ENCODE assay signal across 8 cellular contexts in the genomic region with DNA sequence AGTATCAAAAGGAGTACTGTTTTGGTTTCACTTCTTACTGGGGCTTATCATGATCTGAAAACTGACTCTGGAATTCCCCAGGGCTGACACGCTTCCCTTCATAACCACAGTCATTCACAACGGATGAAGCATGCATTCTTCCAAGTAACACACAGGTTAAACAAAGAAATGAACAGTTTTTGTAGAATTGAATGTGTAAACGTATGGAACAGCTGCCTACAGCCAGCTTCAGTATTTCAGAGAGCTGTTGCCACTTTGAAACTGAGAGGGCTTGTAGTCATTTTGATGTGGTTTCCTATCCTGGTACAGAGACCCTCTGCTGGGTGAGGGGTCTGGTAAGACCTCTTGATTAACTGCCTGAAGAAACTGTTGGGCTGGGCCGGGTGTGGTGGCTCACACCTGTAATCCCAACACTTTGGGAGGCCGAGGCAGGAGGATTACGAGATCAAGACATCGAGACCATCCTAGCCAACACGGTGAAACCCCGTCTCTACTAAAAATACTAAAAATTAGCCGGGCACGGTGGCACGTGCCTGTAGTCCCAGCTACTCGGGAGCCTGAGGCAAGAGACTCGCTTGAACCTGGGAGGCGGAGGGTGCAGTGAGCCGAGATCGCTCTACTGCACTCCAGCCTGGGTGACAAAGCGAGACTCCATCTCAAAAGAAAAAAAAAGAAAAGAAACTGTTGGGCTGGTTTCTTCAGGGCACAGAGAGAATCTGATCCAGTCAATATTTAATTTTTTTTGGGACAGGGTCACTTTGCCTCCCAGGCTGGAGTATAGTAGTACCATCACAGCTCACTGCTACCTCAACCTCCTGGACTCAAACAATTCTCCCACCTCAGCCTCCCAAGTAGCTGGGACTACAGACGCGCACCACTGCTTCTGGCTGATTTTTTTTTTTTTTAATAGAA. TPM values are rescaled to one million over a fixed set of nuclear protein-coding genes. Genes with fewer than 3 reads are reported as not detected.
DNase-seq lines count a peak whose midpoint lies in the region; ATAC-seq and TF ChIP-seq lines count a peak whose summit lies in the region.

No MANE protein-coding gene starts in this region.

- H2AK5ac ChIP-seq in H9 (ENCODE audit: insufficient read length, low read length), result no peak overlapping the region

- H3K4me2 ChIP-seq in H9 (ENCODE audit: insufficient read depth, insufficient read length, low read length), result no peak overlapping the region

- H3K4ac ChIP-seq in H9 (ENCODE audit: low read depth, low read length), result no peak overlapping the region

- H3K9ac ChIP-seq in H9 (ENCODE audit: extremely low read depth, insufficient read length, low read length), result no peak overlapping the region

- no peak overlapping the region for H2BK20ac ChIP-seq in H9 (ENCODE audit: low read depth, low read length, poor library complexity, severe bottlenecking)

- H2BK120ac ChIP-seq in H9 (ENCODE audit: low read depth, low read length, poor library complexity, severe bottlenecking), result no peak overlapping the region

- H3K4me3 Mint-ChIP-seq in H9, result peak overlapping the region in 1 of 2 experiments; percentile 62; a peak in 3 of 5 replicates

- H3T11ph ChIP-seq in H9 (ENCODE audit: low read length), result no peak overlapping the region

- H3K27me3 ChIP-seq in left ventricle myocardium inferior (ENCODE audit: low read depth) (peaks cover 55% of the 10 kb centered on the region), right cardiac atrium (ENCODE audit: control insufficient read depth, insufficient read depth) (no peaks in the 10 kb centered on the region), stomach (peaks cover 0 to 31% (median 6%) of the 10 kb centered on the region in 3 donors), H9 (ENCODE audit: insufficient read depth, low read length) (no peaks in the 10 kb centered on the region)

- no peak for TF ChIP-seq CTCF in left ventricle myocardium inferior (IDR thresholded peaks at IDR 0.05; ENCODE audit: borderline replicate concordance)
- no peak for TF ChIP-seq CTCF in stomach (IDR thresholded peaks at IDR 0.05)
- no peak for TF ChIP-seq CTCF in H9 (conservative IDR thresholded peaks at IDR 0.05)

- WGBS in right cardiac atrium, result 77% methylated on average over 20 of the region's 20 CpGs
- 68 to 74% (median 72%) methylated on average over 20 of the region's 20 CpGs for WGBS in stomach, 5 donors
- no CpG with 5 or more reads among the region's 20 CpGs for WGBS in H9 (ENCODE audit: extremely low coverage, insufficient read length, low lambda C conversion rate)

- intact Hi-C loops in left ventricle myocardium inferior (cut with micrococcal nuclease), result no loop called here
- intact Hi-C loops in right cardiac atrium (cut with DNase I), result no loop called here
- intact Hi-C loops in stomach (cut with DNase I; ENCODE audit: low total_unique reads), result no loop called here

- H3K4me1 Mint-ChIP-seq in H9, result peaks cover 71 to 80% of the 10 kb centered on the region in 2 experiments

- no peak overlapping the region for H3K18ac ChIP-seq in H9 (ENCODE audit: insufficient read length, low read depth, low read length)

- H3K9me3 ChIP-seq in left ventricle myocardium inferior (replicated peaks), result no peaks in the 10 kb centered on the region
- H3K9me3 ChIP-seq in right cardiac atrium (ENCODE audit: control insufficient read depth, low read length), result no peaks in the 10 kb centered on the region
- H3K9me3 ChIP-seq in stomach, result no peaks in the 10 kb centered on the region
- no peaks in the 10 kb centered on the region for H3K9me3 ChIP-seq in H9 (ENCODE audit: control insufficient read depth, low read depth, low read length)

- H3K27ac ChIP-seq in left ventricle myocardium inferior (replicated peaks) (peak overlapping the region; percentile 34), right cardiac atrium (ENCODE audit: low read length) (no peak overlapping the region), stomach (peak overlapping the region in 3 of 5 donors; percentile 3 to 77 (median 62)), H9 (ENCODE audit: insufficient read length, low read depth, low read length) (no peak overlapping the region)

- H3K56ac ChIP-seq in H9 (ENCODE audit: insufficient read length, low read depth, low read length), result no peak overlapping the region

- no peak for TF ChIP-seq EP300 in stomach (IDR thresholded peaks at IDR 0.05)

- H3K27ac Mint-ChIP-seq in H9, result peak overlapping the region in 1 of 3 experiments; percentile 94; a peak in 3 of 7 replicates

- no peak overlapping the region for H2BK15ac ChIP-seq in H9 (ENCODE audit: low read depth, low read length)

- no peak for ATAC-seq in right cardiac atrium

- no peak overlapping the region for H4K5ac ChIP-seq in H9 (ENCODE audit: insufficient read length, low read depth, low read length)

- no peaks in the 10 kb centered on the region; a peak in 1 of 5 replicates for H3K9me3 Mint-ChIP-seq in H9

- H4K8ac ChIP-seq in H9 (replicated peaks; ENCODE audit: insufficient read length, low read depth, low read length), result no peak overlapping the region

- H3K4me3 ChIP-seq in left ventricle myocardium inferior, result peak overlapping the region; percentile 19
- H3K4me3 ChIP-seq in right cardiac atrium (ENCODE audit: low read length), result no peak overlapping the region
- H3K4me3 ChIP-seq in stomach, result peak overlapping the region in 2 of 4 donors; percentile 0 to 15

- H3K36me3 ChIP-seq in left ventricle myocardium inferior (no peaks in the 10 kb centered on the region), stomach (no peaks in the 10 kb centered on the region)

- no peak overlapping the region for H3K23ac ChIP-seq in H9 (ENCODE audit: insufficient read length, low read depth, low read length)

- H3K4me1 ChIP-seq in left ventricle myocardium inferior (peaks cover 25% of the 10 kb centered on the region), right cardiac atrium (ENCODE audit: control insufficient read depth, insufficient read depth, low read length) (no peaks in the 10 kb centered on the region), stomach (peaks cover 21 to 49% (median 40%) of the 10 kb centered on the region in 4 donors), H9 (ENCODE audit: insufficient read depth, low read length) (peaks cover 43% of the 10 kb centered on the region)

- no peak overlapping the region for H2AFZ ChIP-seq in H9 (ENCODE audit: low read length)

- no peak overlapping the region for H2BK12ac ChIP-seq in H9 (ENCODE audit: insufficient read length, low read depth, low read length)

- peaks cover 76% of the 10 kb centered on the region for H3K79me2 ChIP-seq in H9 (ENCODE audit: insufficient read depth, low read length)

- no peak for TF ChIP-seq POLR2A in stomach (IDR thresholded peaks at IDR 0.05)

- H4K20me1 ChIP-seq in H9 (ENCODE audit: control insufficient read depth, insufficient read depth, insufficient read length), result no peaks in the 10 kb centered on the region

- DNase-seq in left ventricle myocardium inferior (no peak), right cardiac atrium (no peak), NCI-H1048 (lab: John Stamatoyannopoulos, UW) (peak; percentile 50), activated T-cell treated with anti-CD3 and anti-CD28 coated beads for 48 hours (ENCODE audit: low read depth) (peak; percentile 30), iris pigment epithelial cell (ENCODE audit: low read depth) (peak; percentile 98), stomach (no peak), NCI-H1105 treated with DMSO at 0.1 percent for 48 hours (lab: John Stamatoyannopoulos, UW) (no peak), H9 (no peak)

- peaks cover 3 to 46% (median 4%) of the 10 kb centered on the region in 3 experiments; a peak in 4 of 7 replicates for H3K36me3 Mint-ChIP-seq in H9 (ENCODE audit: insufficient read depth in 1 of 3, low read depth in 3 of 3)

- H4K91ac ChIP-seq in H9 (ENCODE audit: insufficient read length, low read depth, low read length), result no peak overlapping the region

- H3K27me3 Mint-ChIP-seq in H9 (ENCODE audit: low read depth), result peaks cover 12% of the 10 kb centered on the region

- H3K79me1 ChIP-seq in H9 (ENCODE audit: insufficient read depth, low read depth, low read length, poor library complexity, severe bottlenecking), result peaks cover 7% of the 10 kb centered on the region

- peaks cover 10% of the 10 kb centered on the region for H3K23me2 ChIP-seq in H9 (ENCODE audit: insufficient read length, low read depth, low read length, poor library complexity, severe bottlenecking)

- no peak overlapping the region for H3K14ac ChIP-seq in H9 (ENCODE audit: insufficient read depth, low read length)

- no peak overlapping the region for H2BK5ac ChIP-seq in H9 (ENCODE audit: insufficient read length, low read length)

RNA-seq across cellular contexts. Expression of gene NFE2L3, which starts 4.7 kb away (rescaled TPM):
- total RNA-seq in left ventricle myocardium inferior, result 0.99 TPM
- total RNA-seq in right cardiac atrium, result 1 to 10 TPM in 2 of 4 donors, under 1 TPM in 2; 0.32 to 1.3 (median 1.00) TPM
- polyA plus RNA-seq in right cardiac atrium, result 1.1 TPM
- total RNA-seq in stomach, result 1 to 10 TPM in 4 of 5 donors, not detected in 1; 4.9 to 7.7 (median 5.8) TPM
- 1 to 10 TPM; 1.4 to 4.4 (median 2.2) TPM for polyA plus RNA-seq in stomach
- total RNA-seq in H9 (2021), result 46.1 and 46.9 TPM in 2 replicates

RNA-seq across cellular contexts. Expression of gene HNRNPA2B1, which starts 43.8 kb away (rescaled TPM):
- total RNA-seq in left ventricle myocardium inferior (398 TPM), right cardiac atrium (100 to 1,000 TPM; 353 to 383 (median 368) TPM), stomach (100 to 1,000 TPM; 142 to 316 (median 249) TPM), H9 (2021) (1,123 and 1,137 TPM in 2 replicates)
- polyA plus RNA-seq in right cardiac atrium (521 TPM), stomach (100 to 1,000 TPM; 391 to 464 (median 413) TPM)

RNA-seq across cellular contexts. Expression of gene CBX3, which starts 44.8 kb away (rescaled TPM):
- total RNA-seq in left ventricle myocardium inferior, result 58.5 TPM
- 10 to 100 TPM; 68.1 to 82.5 (median 72.2) TPM for total RNA-seq in right cardiac atrium
- 61.2 TPM for polyA plus RNA-seq in right cardiac atrium
- total RNA-seq in stomach, result 100 to 1,000 TPM in 2 of 5 donors, 10 to 100 TPM in 3; 21.4 to 156 (median 58.9) TPM
- 100 to 1,000 TPM in 1 of 3 donors, 10 to 100 TPM in 2; 73.3 to 115 (median 79.1) TPM for polyA plus RNA-seq in stomach
- 287 and 288 TPM in 2 replicates for total RNA-seq in H9 (2021)

Comparison
In these comparisons a context has a peak if more than half of its experiments do, and no peak if none do; other contexts are left out.
1. H3K27ac ChIP-seq: peak in left ventricle myocardium inferior (single experiment) and stomach (3 of 5); none in right cardiac atrium (single experiment) and H9 (single experiment).
2. DNase-seq: peak in NCI-H1048 (single experiment), activated T-cell treated with anti-CD3 and anti-CD28 coated beads for 48 hours (single experiment) and iris pigment epithelial cell (single experiment); none in left ventricle myocardium inferior (single experiment), right cardiac atrium (0 of 3), stomach (single experiment), NCI-H1105 treated with DMSO at 0.1 percent for 48 hours (single experiment) and H9 (single experiment).